8 cellular contexts compared by ENCODE assay signal in the genomic region with DNA sequence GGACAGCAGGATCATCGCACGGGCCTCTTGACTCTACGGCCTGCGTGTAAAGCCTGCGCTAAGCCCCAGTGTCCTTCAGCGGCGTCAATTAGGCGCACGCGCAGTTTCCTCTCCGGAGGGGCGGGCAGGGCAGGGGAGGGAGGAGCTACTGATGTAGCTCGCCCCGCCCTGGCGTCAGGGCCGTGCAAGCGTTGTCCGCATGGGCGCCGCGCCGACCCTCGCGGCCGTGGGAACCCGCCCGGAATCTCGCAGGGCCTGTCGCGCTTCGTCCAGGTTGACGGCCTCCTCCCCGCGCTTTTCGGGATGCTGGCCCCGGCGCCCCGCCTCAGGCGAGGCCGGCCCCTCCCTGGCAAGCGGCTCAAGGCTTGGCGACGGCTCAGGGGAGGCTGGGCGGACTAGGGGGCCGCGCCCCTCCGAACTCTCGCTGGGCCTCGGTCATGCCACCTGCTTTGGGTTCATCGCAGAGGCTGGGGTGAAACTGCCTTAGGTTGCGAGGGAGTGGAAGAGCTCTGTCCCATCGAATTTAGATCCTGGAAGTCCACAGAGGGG.
DNase-seq lines count a peak whose midpoint lies in the region; ATAC-seq and TF ChIP-seq lines count a peak whose summit lies in the region.

No MANE protein-coding gene starts in this region.

- peak; percentile 37 to 52 (median 42) for DNase-seq in CD4-positive, alpha-beta memory T cell
- peak; percentile 65 for DNase-seq in NAMALWA (ENCODE audit: low spot score)
- peak; percentile 77 for DNase-seq in activated CD4-positive, alpha-beta memory T cell treated with anti-CD3 and anti-CD28 coated beads, Interleukin-2, amount 10 ng/mL, durations not matched to agents 7 days and 5 days
- DNase-seq in dorsolateral prefrontal cortex, result peak; percentile 87 to 91 (median 90)
- DNase-seq in right lobe of liver, result peak; percentile 83 to 90 (median 85)
- DNase-seq in stimulated activated CD4-positive, alpha-beta T cell treated with anti-CD3 and anti-CD28 coated beads, Interleukin-4, amount 100 ng/mL, for 1 hour, result peak; percentile 76
- DNase-seq in SKM-1 (lab: John Stamatoyannopoulos, UW; ENCODE audit: unreplicated experiment), result no peak

- no peaks in the 10 kb centered on the region for H3K27me3 ChIP-seq in CD4-positive, alpha-beta memory T cell (ENCODE audit: insufficient read depth, low read length)
- H3K27me3 ChIP-seq in dorsolateral prefrontal cortex (no peaks in the 10 kb centered on the region), right lobe of liver (no peaks in the 10 kb centered on the region)

- peak overlapping the region; percentile 55 to 74 (median 69) for H3K4me3 Mint-ChIP-seq in CD4-positive, alpha-beta memory T cell
- no peak overlapping the region for H3K4me3 Mint-ChIP-seq in activated CD4-positive, alpha-beta memory T cell treated with anti-CD3 and anti-CD28 coated beads, Interleukin-2, amount 10 ng/mL, durations not matched to agents 7 days and 5 days

- peaks cover 9% of the 10 kb centered on the region for H3K4me1 ChIP-seq in CD4-positive, alpha-beta memory T cell (ENCODE audit: insufficient read depth, low read length)
- H3K4me1 ChIP-seq in right lobe of liver, result peaks cover 0 to 6% (median 2%) of the 10 kb centered on the region in 4 donors

- no peaks in the 10 kb centered on the region for H3K27me3 Mint-ChIP-seq in CD4-positive, alpha-beta memory T cell
- peaks cover 4% of the 10 kb centered on the region for H3K27me3 Mint-ChIP-seq in activated CD4-positive, alpha-beta memory T cell treated with anti-CD3 and anti-CD28 coated beads, Interleukin-2, amount 10 ng/mL, durations not matched to agents 7 days and 5 days

- peaks cover 7 to 8% (median 7%) of the 10 kb centered on the region in 4 donors for H3K4me1 Mint-ChIP-seq in CD4-positive, alpha-beta memory T cell
- H3K4me1 Mint-ChIP-seq in activated CD4-positive, alpha-beta memory T cell treated with anti-CD3 and anti-CD28 coated beads, Interleukin-2, amount 10 ng/mL, durations not matched to agents 7 days and 5 days, result peaks cover 20% of the 10 kb centered on the region

- peak overlapping the region in 2 of 7 donors; percentile 13 to 53 for H3K27ac Mint-ChIP-seq in CD4-positive, alpha-beta memory T cell
- no peak overlapping the region for H3K27ac Mint-ChIP-seq in activated CD4-positive, alpha-beta memory T cell treated with anti-CD3 and anti-CD28 coated beads, Interleukin-2, amount 10 ng/mL, durations not matched to agents 7 days and 5 days

- no peaks in the 10 kb centered on the region for H3K9me3 Mint-ChIP-seq in CD4-positive, alpha-beta memory T cell
- no peaks in the 10 kb centered on the region for H3K9me3 Mint-ChIP-seq in activated CD4-positive, alpha-beta memory T cell treated with anti-CD3 and anti-CD28 coated beads, Interleukin-2, amount 10 ng/mL, durations not matched to agents 7 days and 5 days

- ATAC-seq in GM21515 (IDR thresholded peaks at IDR 0.05; ENCODE audit: unreplicated experiment) (peak; percentile 84), right lobe of liver (peak; percentile 84 to 96 (median 86))

- no peak for TF ChIP-seq POLR2A in right lobe of liver (IDR thresholded peaks at IDR 0.05)

- CTCF ChIA-PET in CD4-positive, alpha-beta memory T cell (lab: Charles Lee; ENCODE audit: partially characterized antibody), result interaction anchor here (1.8 to 2.3 kb wide), 2 partner anchors 64 to 95 kb away, joined by 3 to 8 read pairs; no protein-coding TSS in a partner anchor
- CTCF ChIA-PET in activated CD4-positive, alpha-beta memory T cell treated with anti-CD3 and anti-CD28 coated beads, Interleukin-2, amount 10 ng/mL, durations not matched to agents 7 days and 5 days (lab: Charles Lee), result interaction anchor here (1.3 to 2.9 kb wide), 2 partner anchors 64 to 106 kb away, joined by 5 to 12 read pairs; no protein-coding TSS in a partner anchor

- H3K9me3 ChIP-seq in CD4-positive, alpha-beta memory T cell (ENCODE audit: control insufficient read depth in 1 of 2, low read length in 2 of 2), result no peaks in the 10 kb centered on the region
- H3K9me3 ChIP-seq in right lobe of liver, result no peaks in the 10 kb centered on the region

- H3K27ac ChIP-seq in CD4-positive, alpha-beta memory T cell (ENCODE audit: low read depth, low read length), result no peak overlapping the region
- H3K27ac ChIP-seq in dorsolateral prefrontal cortex, result peak overlapping the region; percentile 55 to 95 (median 89)
- H3K27ac ChIP-seq in right lobe of liver, result peak overlapping the region; percentile 37 to 57 (median 47)

- 23% methylated on average over 9 of the region's 52 CpGs for WGBS in right lobe of liver (ENCODE audit: insufficient coverage, low coverage, low lambda C conversion rate, missing lambda C conversion rate)

- peaks cover 0 to 5% of the 10 kb centered on the region in 2 donors for H3K36me3 Mint-ChIP-seq in CD4-positive, alpha-beta memory T cell
- no peaks in the 10 kb centered on the region for H3K36me3 Mint-ChIP-seq in activated CD4-positive, alpha-beta memory T cell treated with anti-CD3 and anti-CD28 coated beads, Interleukin-2, amount 10 ng/mL, durations not matched to agents 7 days and 5 days (ENCODE audit: low read depth)

- TF ChIP-seq CTCF in dorsolateral prefrontal cortex (IDR thresholded peaks at IDR 0.05 in 54 of 56, conservative IDR thresholded peaks at IDR 0.05 in 2 of 56; ENCODE audit: low read depth in 1 of 56, partially characterized antibody in 56 of 56) (peak in 21 of 56 donors; percentile 4 to 45 (median 21)), right lobe of liver (IDR thresholded peaks at IDR 0.05) (no peak)

- H3K4me3 ChIP-seq in CD4-positive, alpha-beta memory T cell (ENCODE audit: low read length in 2 of 2), result peak overlapping the region in 1 of 2 donors; percentile 32
- H3K4me3 ChIP-seq in dorsolateral prefrontal cortex (peak overlapping the region; percentile 33 to 73 (median 60)), right lobe of liver (peak overlapping the region; percentile 18 to 50 (median 33))

- POLR2A ChIA-PET in CD4-positive, alpha-beta memory T cell (lab: Charles Lee; ENCODE audit: partially characterized antibody), result interaction anchor here (0.8 to 1.1 kb wide), 2 partner anchors 61 to 113 kb away, joined by 3 to 4 read pairs; partner anchors contain the start of genes DCPS and ST3GAL4
- POLR2A ChIA-PET in activated CD4-positive, alpha-beta memory T cell treated with anti-CD3 and anti-CD28 coated beads, Interleukin-2, amount 10 ng/mL, durations not matched to agents 7 days and 5 days (lab: Charles Lee), result interaction anchor here (1.2 kb wide), 1 partner anchor 98 kb away, joined by 3 read pairs; no protein-coding TSS in a partner anchor

- intact Hi-C loops in CD4-positive, alpha-beta memory T cell (cut with micrococcal nuclease), result no loop called here
- intact Hi-C loops in dorsolateral prefrontal cortex (cut with DNase I), result loop anchor here (1.0 to 5.0 kb wide), 3 partner anchors 60 to 204 kb away; partner anchors contain the start of genes FAM118B (in 1 of the 2) and RPUSD4 (in 1 of the 2)
- intact Hi-C loops in right lobe of liver (cut with DNase I), result no loop called here

- H3K36me3 ChIP-seq in CD4-positive, alpha-beta memory T cell (ENCODE audit: insufficient read depth, low read length), result no peaks in the 10 kb centered on the region
- H3K36me3 ChIP-seq in right lobe of liver, result peaks cover 0 to 8% (median under 1%) of the 10 kb centered on the region in 4 donors

Comparison
In these comparisons a context has a peak if more than half of its experiments do, and no peak if none do; other contexts are left out.
1. intact Hi-C loops: an anchor here in dorsolateral prefrontal cortex (1.0 to 5.0 kb wide); none called in CD4-positive, alpha-beta memory T cell and right lobe of liver.